8 cellular contexts compared by ENCODE assay signal in the genomic region with DNA sequence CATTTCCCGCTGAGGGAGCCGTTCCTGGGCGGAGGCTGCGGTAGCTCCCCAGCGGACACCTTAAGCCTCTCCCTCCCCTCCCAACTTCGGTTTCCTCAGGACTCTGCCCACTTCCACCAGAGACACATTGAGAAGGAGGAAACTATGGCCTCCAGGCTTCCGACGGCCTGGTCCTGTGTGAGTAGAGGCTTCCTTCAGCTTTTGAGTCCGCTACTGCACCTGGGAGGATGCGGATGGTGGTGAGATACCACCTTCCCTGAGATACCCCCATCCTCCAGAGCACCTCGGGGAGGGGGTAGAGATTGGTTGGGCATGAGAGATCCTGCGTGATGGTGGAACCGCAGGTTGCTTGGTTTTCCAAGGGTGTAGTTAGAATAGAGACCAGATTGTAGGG. TPM values are rescaled to one million over a fixed set of nuclear protein-coding genes. Genes with fewer than 3 reads are reported as not detected.
A peak's percentile ranks its signal among the peaks of the same experiment; 100 is the strongest.
DNase-seq lines count a peak whose midpoint lies in the region; ATAC-seq and TF ChIP-seq lines count a peak whose summit lies in the region.

No MANE protein-coding gene starts in this region.

- intact Hi-C loops in esophagus squamous epithelium (cut with DNase I) = no loop called here

- TF ChIP-seq CTCF in RWPE1 (conservative IDR thresholded peaks at IDR 0.05; ENCODE audit: low read depth) (no peak), esophagus squamous epithelium (IDR thresholded peaks at IDR 0.05) (no peak), retinal pigment epithelial cell (conservative IDR thresholded peaks at IDR 0.05; ENCODE audit: low read depth, low read length) (no peak)

- no peaks in the 10 kb centered on the region for H3K27me3 ChIP-seq in esophagus squamous epithelium

- no peak for TF ChIP-seq POLR2A in esophagus squamous epithelium (IDR thresholded peaks at IDR 0.05)

- peak; percentile 12 for ATAC-seq in GM21447 (IDR thresholded peaks at IDR 0.05; ENCODE audit: unreplicated experiment)
- ATAC-seq in GM21381 (IDR thresholded peaks at IDR 0.05; ENCODE audit: unreplicated experiment) = no peak
- no peak for ATAC-seq in HG02759 (IDR thresholded peaks at IDR 0.05; ENCODE audit: unreplicated experiment)
- ATAC-seq in HG03378 (IDR thresholded peaks at IDR 0.05; ENCODE audit: unreplicated experiment) = no peak

- peak overlapping the region; percentile 98 for H3K27ac ChIP-seq in RWPE1
- peak overlapping the region; percentile 98 to 99 (median 99) for H3K27ac ChIP-seq in esophagus squamous epithelium

- H3K4me3 ChIP-seq in esophagus squamous epithelium (peak overlapping the region; percentile 71 to 92 (median 72)), retinal pigment epithelial cell (ENCODE audit: low read length) (peak overlapping the region; percentile 81)

- 22 to 42% methylated on average over 7 to 13 of the region's 13 CpGs for WGBS in esophagus squamous epithelium, 2 donors

- DNase-seq in RWPE1 (ENCODE audit: low spot score) (no peak), esophagus squamous epithelium (lab: John Stamatoyannopoulos, UW) (peak; percentile 13), retinal pigment epithelial cell (ENCODE audit: low read depth) (no peak), DMS53 treated with DMSO at 0.1 percent for 48 hours (lab: John Stamatoyannopoulos, UW; ENCODE audit: unreplicated experiment) (no peak)

- peaks cover 6 to 99% (median 82%) of the 10 kb centered on the region in 3 donors for H3K9me3 ChIP-seq in esophagus squamous epithelium

- CTCF ChIA-PET in RWPE1 (lab: Yijun Ruan, JAX) = no interaction called here

- H3K36me3 ChIP-seq in esophagus squamous epithelium = peaks cover 10 to 75% (median 13%) of the 10 kb centered on the region in 3 donors

- POLR2A ChIA-PET in RWPE1 (lab: Yijun Ruan, JAX; ENCODE audit: low non-redundant PET) = interaction anchor here (0.8 to 1.2 kb wide), 3 partner anchors 23 to 794 kb away, joined by 3 to 11 read pairs (median 3); a partner anchor contains a TSS

- peaks cover 4 to 22% (median 5%) of the 10 kb centered on the region in 3 donors for H3K4me1 ChIP-seq in esophagus squamous epithelium

RNA-seq across cellular contexts. Expression of a gene that starts 1.0 kb away (rescaled TPM):
- 10 to 100 TPM; 20.4 to 28.6 (median 24.9) TPM for total RNA-seq in esophagus squamous epithelium

RNA-seq across cellular contexts. Expression of a gene that starts 33.2 kb away (rescaled TPM):
- total RNA-seq in esophagus squamous epithelium = 1 to 10 TPM; 3.0 to 6.7 (median 3.9) TPM

RNA-seq across cellular contexts. Expression of a gene that starts 44.9 kb away (rescaled TPM):
- total RNA-seq in esophagus squamous epithelium = 10 to 100 TPM; 19.1 to 53.4 (median 36.0) TPM
